In genomic region chr12:6328945-6329692, GRCh38 we compare ENCODE assay signal across 15 cellular contexts. TPM values are rescaled to one million over a fixed set of nuclear protein-coding genes. Genes with fewer than 3 reads are reported as not detected.
DNase-seq lines count a peak whose midpoint lies in the region; ATAC-seq and TF ChIP-seq lines count a peak whose summit lies in the region.
"Had no signal": no experiment of that assay in that cellular context is flagged by ENCODE, and none has a peak within 500 bp of the region (broad histone marks: within the 10 kb centered on the region; RNA-seq: fewer than 3 reads in every experiment).

No MANE protein-coding gene starts in this region.

- no peaks in the 10 kb centered on the region for H3K9me3 Mint-ChIP-seq in stimulated activated naive CD8-positive, alpha-beta T cell treated with anti-CD3 and anti-CD28 coated beads, Interleukin-15, amount 100 ng/mL, for 72 hours
- H3K9me3 Mint-ChIP-seq: nephron progenitor cell; stimulated activated naive CD8-positive, alpha-beta T cell treated with anti-CD3 and anti-CD28 coated beads, Interleukin-15, Interleukin-2, amounts not matched to agents 100 ng/mL and 50 ng/mL, for 24 hours had no signal

- no peak overlapping the region for H3K27ac Mint-ChIP-seq in stimulated activated naive CD8-positive, alpha-beta T cell treated with anti-CD3 and anti-CD28 coated beads, Interleukin-15, amount 100 ng/mL, for 72 hours

- H3K4me1 ChIP-seq in iPS-15b (ENCODE audit: control insufficient read depth, insufficient read depth, low read length) (peaks cover 22% of the 10 kb centered on the region), vagina (peaks cover 60% of the 10 kb centered on the region)

- H3K4me1 Mint-ChIP-seq in stimulated activated naive CD8-positive, alpha-beta T cell treated with anti-CD3 and anti-CD28 coated beads, Interleukin-15, amount 100 ng/mL, for 72 hours: peaks cover 56% of the 10 kb centered on the region

- intact Hi-C loops in vagina (cut with DNase I): loop anchor here (5.0 kb wide), 1 partner anchor 223 kb away; no protein-coding TSS in a partner anchor

- H3K4me3 Mint-ChIP-seq in stimulated activated naive CD8-positive, alpha-beta T cell treated with anti-CD3 and anti-CD28 coated beads, Interleukin-15, amount 100 ng/mL, for 72 hours: no peak overlapping the region
- H3K4me3 Mint-ChIP-seq: nephron progenitor cell; stimulated activated naive CD8-positive, alpha-beta T cell treated with anti-CD3 and anti-CD28 coated beads, Interleukin-15, Interleukin-2, amounts not matched to agents 100 ng/mL and 50 ng/mL, for 24 hours had no signal

- TF ChIP-seq POLR2A in vagina (IDR thresholded peaks at IDR 0.05): no peak

- TF ChIP-seq CTCF in vagina (IDR thresholded peaks at IDR 0.05): no peak

- H3K27ac ChIP-seq in vagina: peak overlapping the region; percentile 7
- H3K27ac ChIP-seq: lower lobe of right lung, VCaP had no signal

- H3K9ac ChIP-seq in iPS-15b (ENCODE audit: low read depth, low read length): peak overlapping the region; percentile 8

- H3K27me3 ChIP-seq in iPS-15b (ENCODE audit: control insufficient read depth, insufficient read depth, low read length): no peaks in the 10 kb centered on the region
- H3K27me3 ChIP-seq in vagina: no peaks in the 10 kb centered on the region

- peaks cover 33% of the 10 kb centered on the region for H3K36me3 ChIP-seq in iPS-15b (ENCODE audit: control insufficient read depth, insufficient read depth, low read length)
- peaks cover 0 to 66% of the 10 kb centered on the region in 2 donors for H3K36me3 ChIP-seq in vagina

- ATAC-seq in stimulated activated naive CD8-positive, alpha-beta T cell treated with anti-CD3 and anti-CD28 coated beads, Interleukin-15, amount 100 ng/mL, for 72 hours: peak; percentile 22
- ATAC-seq in stimulated activated naive CD8-positive, alpha-beta T cell treated with anti-CD3 and anti-CD28 coated beads, Interleukin-15, Interleukin-2, amounts not matched to agents 100 U/mL and 50 U/mL, for 24 hours: no peak
- ATAC-seq in GM21390 (IDR thresholded peaks at IDR 0.05; ENCODE audit: unreplicated experiment): no peak

- H3K27me3 Mint-ChIP-seq in stimulated activated naive CD8-positive, alpha-beta T cell treated with anti-CD3 and anti-CD28 coated beads, Interleukin-15, amount 100 ng/mL, for 72 hours: no peaks in the 10 kb centered on the region
- H3K27me3 Mint-ChIP-seq: stimulated activated naive CD8-positive, alpha-beta T cell treated with anti-CD3 and anti-CD28 coated beads, Interleukin-15, Interleukin-2, amounts not matched to agents 100 ng/mL and 50 ng/mL, for 24 hours had no signal

- H3K9me3 ChIP-seq in iPS-15b (ENCODE audit: control insufficient read depth, insufficient read depth, low read length) (no peaks in the 10 kb centered on the region), vagina (no peaks in the 10 kb centered on the region)
- H3K9me3 ChIP-seq: lower lobe of right lung had no signal

- no peak for DNase-seq in stimulated activated naive CD8-positive, alpha-beta T cell treated with anti-CD3 and anti-CD28 coated beads, Interleukin-15, amount 100 ng/mL, for 72 hours
- DNase-seq in stimulated activated naive CD8-positive, alpha-beta T cell treated with anti-CD3 and anti-CD28 coated beads, Interleukin-15, Interleukin-2, amounts not matched to agents 100 U/mL and 50 U/mL, for 24 hours: no peak
- DNase-seq in vagina (ENCODE audit: extremely low spot score in 2 of 2): no peak
- DNase-seq in mucosa of gallbladder (ENCODE audit: low spot score): no peak
- DNase-seq: activated effector memory CD4-positive, alpha-beta T cell treated with anti-CD3 and anti-CD28 coated beads, Interleukin-2, amount 50 U/mL, for 16 hours; lower lobe of right lung; NCI-H1048; NCI-H82; nephron progenitor cell; SW 1271 had no signal

- H3K4me3 ChIP-seq in iPS-15b (ENCODE audit: low read depth, low read length): peak overlapping the region; percentile 18
- H3K4me3 ChIP-seq in vagina: no peak overlapping the region
- H3K4me3 ChIP-seq: lower lobe of right lung had no signal

RNA-seq across cellular contexts. Expression of gene TNFRSF1A, which starts 12.8 kb away (rescaled TPM):
- total RNA-seq in vagina (271 TPM), mucosa of gallbladder (155 TPM)

RNA-seq across cellular contexts. Expression of gene PLEKHG6, which starts 18.6 kb away (rescaled TPM):
- total RNA-seq in vagina: 14.7 TPM
- 64.9 TPM for total RNA-seq in mucosa of gallbladder
- total RNA-seq: activated CD8-positive, alpha-beta memory T cell treated with anti-CD3 and anti-CD28 coated beads for 36 hours had no signal

RNA-seq across cellular contexts. Expression of gene SCNN1A, which starts 46.2 kb away (rescaled TPM):
- 55.2 TPM for total RNA-seq in vagina
- 52.7 TPM for total RNA-seq in mucosa of gallbladder

RNA-seq across cellular contexts. Expression of gene LTBR, which starts 54.8 kb away (rescaled TPM):
- total RNA-seq in vagina (146 TPM), mucosa of gallbladder (180 TPM)
